1 cellular context compared by ENCODE assay signal in the genomic region with DNA sequence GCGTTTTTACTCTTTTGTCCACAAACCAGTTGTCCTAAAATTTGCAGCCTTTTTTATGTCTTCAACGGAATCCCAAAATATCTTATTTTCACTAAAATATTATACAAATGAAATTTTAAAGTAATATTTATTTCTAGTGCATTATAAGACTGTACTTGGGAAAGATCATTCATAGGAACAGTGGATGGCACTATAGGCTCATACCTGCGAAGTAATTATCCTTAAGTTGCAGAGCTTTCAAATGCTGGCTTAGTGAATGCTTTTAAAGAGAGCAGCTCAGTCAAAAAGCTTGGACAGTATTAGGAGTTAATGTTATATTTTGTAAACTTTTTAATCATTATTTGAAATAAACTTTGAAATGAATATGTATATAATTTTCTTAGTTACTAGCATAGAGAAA.
TF ChIP-seq lines count a peak whose summit lies in the region.

No MANE protein-coding gene starts in this region.

TF ChIP-seq in SK-N-SH treated with all-trans-retinoic acid at 6 μM for 48 hours, 23 proteins besides CTCF, POLR2A, EP300 and RAD21 (continued from another document):
- TF ChIP-seq ZNF8 (CRISPR knock-in tag; IDR thresholded peaks at IDR 0.05) = no peak
- TF ChIP-seq OSR1 (CRISPR knock-in tag; IDR thresholded peaks at IDR 0.05) = no peak
- TF ChIP-seq RARB (CRISPR knock-in tag; IDR thresholded peaks at IDR 0.05) = no peak
- TF ChIP-seq, protein P1, sequence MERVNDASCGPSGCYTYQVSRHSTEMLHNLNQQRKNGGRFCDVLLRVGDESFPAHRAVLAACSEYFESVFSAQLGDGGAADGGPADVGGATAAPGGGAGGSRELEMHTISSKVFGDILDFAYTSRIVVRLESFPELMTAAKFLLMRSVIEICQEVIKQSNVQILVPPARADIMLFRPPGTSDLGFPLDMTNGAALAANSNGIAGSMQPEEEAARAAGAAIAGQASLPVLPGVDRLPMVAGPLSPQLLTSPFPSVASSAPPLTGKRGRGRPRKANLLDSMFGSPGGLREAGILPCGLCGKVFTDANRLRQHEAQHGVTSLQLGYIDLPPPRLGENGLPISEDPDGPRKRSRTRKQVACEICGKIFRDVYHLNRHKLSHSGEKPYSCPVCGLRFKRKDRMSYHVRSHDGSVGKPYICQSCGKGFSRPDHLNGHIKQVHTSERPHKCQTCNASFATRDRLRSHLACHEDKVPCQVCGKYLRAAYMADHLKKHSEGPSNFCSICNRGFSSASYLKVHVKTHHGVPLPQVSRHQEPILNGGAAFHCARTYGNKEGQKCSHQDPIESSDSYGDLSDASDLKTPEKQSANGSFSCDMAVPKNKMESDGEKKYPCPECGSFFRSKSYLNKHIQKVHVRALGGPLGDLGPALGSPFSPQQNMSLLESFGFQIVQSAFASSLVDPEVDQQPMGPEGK (CRISPR knock-in tag; IDR thresholded peaks at IDR 0.05; ENCODE audit: borderline replicate concordance) = no peak
TF ChIP-seq in SK-N-SH treated with all-trans-retinoic acid at 6 μM for 48 hours: peak in this region for 0.
